ENCODE assay signal across 24 cellular contexts in the genomic region with DNA sequence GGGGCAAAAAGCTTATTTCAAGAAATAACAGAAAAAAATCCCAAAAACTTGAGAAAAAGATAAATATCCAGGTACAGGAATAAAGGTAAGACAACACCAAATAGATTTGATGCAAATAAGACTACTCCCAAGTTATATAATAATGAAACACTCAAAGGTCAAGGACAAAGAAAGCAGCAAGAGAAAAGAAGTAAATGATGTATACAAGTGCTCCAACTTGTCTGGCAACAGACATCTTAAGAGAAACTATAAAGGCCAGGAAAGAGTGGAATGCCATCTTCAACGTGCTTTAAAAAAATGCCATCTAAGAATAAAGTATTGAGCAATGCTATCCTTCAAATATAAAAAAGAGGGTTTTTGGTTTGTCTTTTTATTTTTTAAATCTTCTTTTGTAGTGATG.
"Had no signal": no experiment of that assay in that cellular context is flagged by ENCODE, and none has a peak within 500 bp of the region (broad histone marks: within the 10 kb centered on the region; RNA-seq: fewer than 3 reads in every experiment).

No MANE protein-coding gene starts in this region.

- H3K9me3 ChIP-seq: neutrophil, ovary, prostate gland had no signal

- DNase-seq: activated CD4-positive, alpha-beta T cell treated with anti-CD3 and anti-CD28 coated beads, Interleukin-2, amount 50 U/mL, for 4 hours; activated CD8-positive, alpha-beta memory T cell treated with anti-CD3 and anti-CD28 coated beads for 24 hours; activated CD8-positive, alpha-beta memory T cell treated with anti-CD3 and anti-CD28 coated beads, Interleukin-2, amount 50 U/mL, for 4 hours; activated naive CD8-positive, alpha-beta T cell treated with anti-CD3 and anti-CD28 coated beads for 36 hours; activated T-cell treated with anti-CD3 and anti-CD28 coated beads, Interleukin-2, amount 50 U/mL, for 24 hours; amniotic stem cell; cerebellar nuclear complex; endodermal cell; esophagus squamous epithelium; head of caudate nucleus; hypothalamus; ovary; stimulated activated CD4-positive, alpha-beta T cell treated with anti-CD3 and anti-CD28 coated beads, Interleukin-12 subunit alpha, Interleukin-12 subunit beta, amount 100 ng/mL, for 4 hours; stimulated activated CD4-positive, alpha-beta T cell treated with anti-CD3 and anti-CD28 coated beads, Interleukin-4, amount 100 ng/mL, for 4 hours; stimulated activated naive CD8-positive, alpha-beta T cell treated with anti-CD3 and anti-CD28 coated beads, Interleukin-15, Interleukin-2, amounts not matched to agents 100 U/mL and 50 U/mL, for 24 hours had no signal

- H3K4me1 ChIP-seq: prostate gland had no signal

- H3K36me3 ChIP-seq: neutrophil, ovary, prostate gland, right atrium auricular region had no signal

- H3K27ac ChIP-seq: coronary artery, esophagus squamous epithelium, gastroesophageal sphincter, neutrophil, ovary, prostate gland, right atrium auricular region, upper lobe of left lung had no signal

- H3K27ac Mint-ChIP-seq: activated T-cell treated with anti-CD3 and anti-CD28 coated beads, Interleukin-2, amount 50 U/mL, for 24 hours; activated T-helper 17 cell treated with anti-CD3 and anti-CD28 coated beads, Interleukin-2, amount 50 U/mL, for 72 hours; endodermal cell; memory B cell; natural killer cell treated with Interleukin-12 subunit alpha and Interleukin-12 subunit beta and Interleukin-15 and Interleukin-18, amount 100 ng/mL, for 72 hours had no signal

- H3K4me3 Mint-ChIP-seq: activated naive CD8-positive, alpha-beta T cell treated with anti-CD3 and anti-CD28 coated beads for 36 hours; activated T-cell treated with anti-CD3 and anti-CD28 coated beads, Interleukin-2, amount 50 U/mL, for 24 hours; activated T-helper 17 cell treated with anti-CD3 and anti-CD28 coated beads, Interleukin-2, amount 50 U/mL, for 72 hours; endodermal cell; memory B cell; natural killer cell treated with Interleukin-12 subunit alpha and Interleukin-12 subunit beta and Interleukin-15 and Interleukin-18, amount 100 ng/mL, for 72 hours had no signal

- H3K27me3 Mint-ChIP-seq: activated naive CD8-positive, alpha-beta T cell treated with anti-CD3 and anti-CD28 coated beads for 36 hours; activated T-cell treated with anti-CD3 and anti-CD28 coated beads, Interleukin-2, amount 50 U/mL, for 24 hours; activated T-helper 17 cell treated with anti-CD3 and anti-CD28 coated beads, Interleukin-2, amount 50 U/mL, for 72 hours; memory B cell; natural killer cell treated with Interleukin-12 subunit alpha and Interleukin-12 subunit beta and Interleukin-15 and Interleukin-18, amount 100 ng/mL, for 72 hours had no signal

- H3K4me3 ChIP-seq: coronary artery, esophagus squamous epithelium, gastroesophageal sphincter, ovary, prostate gland, right atrium auricular region, upper lobe of left lung had no signal

- ATAC-seq: activated T-helper 17 cell treated with anti-CD3 and anti-CD28 coated beads, Interleukin-2, amount 50 U/mL, for 72 hours; gastroesophageal sphincter; natural killer cell treated with Interleukin-12 subunit alpha and Interleukin-12 subunit beta and Interleukin-15 and Interleukin-18, amount 100 ng/mL, for 72 hours; stimulated activated naive CD8-positive, alpha-beta T cell treated with anti-CD3 and anti-CD28 coated beads, Interleukin-15, Interleukin-2, amounts not matched to agents 100 U/mL and 50 U/mL, for 24 hours had no signal
